In the genomic region with DNA sequence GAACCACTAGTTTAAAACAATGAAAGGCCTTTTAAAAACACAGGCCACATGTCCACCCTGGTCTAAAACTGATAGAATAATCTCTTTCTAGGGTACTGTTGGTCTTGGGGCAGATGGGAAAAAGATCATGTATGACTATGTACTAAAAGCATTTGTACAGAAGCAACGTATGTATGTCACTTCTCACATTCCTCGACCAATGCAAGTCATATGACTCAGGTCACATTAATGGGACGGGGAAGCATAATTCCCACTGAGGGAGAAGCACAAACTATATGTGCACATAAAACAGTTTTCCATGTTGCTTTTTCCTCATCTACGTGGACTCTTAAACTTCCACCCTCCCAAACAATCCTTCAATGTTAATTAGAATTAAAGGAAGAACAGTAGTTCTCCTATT, we compare ENCODE assay signal across 20 cellular contexts. TPM values are rescaled to one million over a fixed set of nuclear protein-coding genes. Genes with fewer than 3 reads are reported as not detected.
DNase-seq lines count a peak whose midpoint lies in the region; ATAC-seq and TF ChIP-seq lines count a peak whose summit lies in the region.
"Had no signal": no experiment of that assay in that cellular context is flagged by ENCODE, and none has a peak within 500 bp of the region (broad histone marks: within the 10 kb centered on the region; RNA-seq: fewer than 3 reads in every experiment).

No MANE protein-coding gene starts in this region.

- H3K4me3 ChIP-seq in IMR-90 (ENCODE audit: insufficient read depth, low read depth, low read length) (no peak overlapping the region), fibroblast of mammary gland (ENCODE audit: control insufficient read depth, low read depth, low read length) (no peak overlapping the region), retinal pigment epithelial cell (ENCODE audit: low read length) (no peak overlapping the region)
- H3K4me3 ChIP-seq: A549, MG63 had no signal

- no peak overlapping the region for H3K56ac ChIP-seq in IMR-90 (ENCODE audit: extremely low read depth, insufficient read depth, low read length)

- no peaks in the 10 kb centered on the region for H3K79me1 ChIP-seq in IMR-90 (ENCODE audit: low read depth in 1 of 2, low read length in 2 of 2)

- no peak overlapping the region for H3K27ac ChIP-seq in IMR-90 (ENCODE audit: insufficient read depth, low read length)
- H3K27ac ChIP-seq: A549, C4-2B, KMS-11 had no signal

- H3K4me1 Mint-ChIP-seq in MCF 10A (ENCODE audit: insufficient read depth, unreplicated experiment), result no peaks in the 10 kb centered on the region
- H3K4me1 Mint-ChIP-seq: H9 had no signal

- no peak overlapping the region for H4K91ac ChIP-seq in IMR-90 (ENCODE audit: insufficient read depth, low read depth, low read length)

- no peaks in the 10 kb centered on the region for H3K27me3 ChIP-seq in IMR-90 (ENCODE audit: control insufficient read depth, insufficient read depth, low read length)
- H3K27me3 ChIP-seq: MG63 had no signal

- H4K20me1 ChIP-seq in IMR-90 (ENCODE audit: insufficient read depth, low read length), result no peaks in the 10 kb centered on the region

- H3K36me3 Mint-ChIP-seq in MCF 10A (ENCODE audit: insufficient read depth, unreplicated experiment), result peaks cover 10% of the 10 kb centered on the region

- H2BK5ac ChIP-seq in IMR-90 (ENCODE audit: low read depth, low read length, poor library complexity, severe bottlenecking), result no peak overlapping the region

- intact Hi-C loops in IMR-90 (cut with micrococcal nuclease) (loop anchor here (5.0 kb wide), 1 partner anchor 37 kb away; no protein-coding TSS in a partner anchor), MCF 10A (cut with micrococcal nuclease) (no loop called here)

- no peak overlapping the region for H2BK20ac ChIP-seq in IMR-90 (ENCODE audit: low read depth, low read length)

- H3K14ac ChIP-seq in IMR-90 (replicated peaks; ENCODE audit: low read depth, low read length), result 0 out of 2 replicates have a peak overlapping the region, but pooled peaks have one; percentile 44

- no peak overlapping the region for H2BK120ac ChIP-seq in IMR-90 (ENCODE audit: low read depth, low read length)

- H3K9me3 ChIP-seq in IMR-90 (ENCODE audit: control insufficient read depth, insufficient read depth, low read length), result no peaks in the 10 kb centered on the region
- H3K9me3 ChIP-seq: A549, MG63 had no signal

- POLR2A ChIA-PET in IMR-90 (lab: Charles Lee; ENCODE audit: unreplicated experiment) (no interaction called here), MCF 10A (lab: Yijun Ruan, JAX) (no interaction called here)

- no peaks in the 10 kb centered on the region for H3K9me1 ChIP-seq in IMR-90 (ENCODE audit: insufficient read depth, low read length)

- H2AK9ac ChIP-seq in IMR-90 (replicated peaks; ENCODE audit: low read depth, low read length, poor library complexity), result no peak overlapping the region

- no peak for TF ChIP-seq CTCF in IMR-90 (conservative IDR thresholded peaks at IDR 0.05; ENCODE audit: low read depth, low read length)
- TF ChIP-seq CTCF in fibroblast of mammary gland (conservative IDR thresholded peaks at IDR 0.05; ENCODE audit: control insufficient read depth, insufficient read depth, low read depth, low read length), result no peak
- TF ChIP-seq CTCF in retinal pigment epithelial cell (conservative IDR thresholded peaks at IDR 0.05; ENCODE audit: low read depth, low read length), result no peak
- no peak for TF ChIP-seq CTCF in MCF 10A (IDR thresholded peaks at IDR 0.05; ENCODE audit: unreplicated experiment)

- H3K27ac Mint-ChIP-seq in MCF 10A (ENCODE audit: low read depth, unreplicated experiment), result no peak overlapping the region

- H3K18ac ChIP-seq in IMR-90 (ENCODE audit: low read depth, low read length), result no peak overlapping the region

- no peak overlapping the region; a peak in 1 of 4 replicates for H4K8ac ChIP-seq in IMR-90 (ENCODE audit: low read depth in 2 of 2, low read length in 2 of 2)

- peak; percentile 17; the same call in 1 of the 2 replicates for ATAC-seq in IMR-90 (ENCODE audit: low read depth)
- no peak for ATAC-seq in HG03159 (IDR thresholded peaks at IDR 0.05; ENCODE audit: unreplicated experiment)
- ATAC-seq: A549, HepG2 had no signal

- no peak overlapping the region for H3K4me3 Mint-ChIP-seq in MCF 10A (ENCODE audit: unreplicated experiment)
- H3K4me3 Mint-ChIP-seq: H9 had no signal

- no peak overlapping the region for H3K9ac ChIP-seq in IMR-90 (ENCODE audit: low read depth, low read length)
- H3K9ac ChIP-seq: KMS-11 had no signal

- no peak overlapping the region; the same call in 1 of the 2 replicates for H3K4ac ChIP-seq in IMR-90 (ENCODE audit: low read depth, low read length)

- no peaks in the 10 kb centered on the region; the same call in 1 of the 2 replicates for H3K4me1 ChIP-seq in IMR-90 (ENCODE audit: control insufficient read depth, insufficient read depth, low read length)
- H3K4me1 ChIP-seq: A549 had no signal

- no peak for TF ChIP-seq POLR2A in IMR-90 (IDR thresholded peaks at IDR 0.05; ENCODE audit: low read depth, low read length)

- peak; percentile 74 for DNase-seq in EL
- DNase-seq in IMR-90, result peak; percentile 60
- DNase-seq in fibroblast of mammary gland (ENCODE audit: low read depth), result peak; percentile 15
- DNase-seq in retinal pigment epithelial cell (ENCODE audit: low read depth), result peak; percentile 16
- DNase-seq in ureter (ENCODE audit: low spot score), result no peak
- no peak for DNase-seq in MCF 10A (ENCODE audit: unreplicated experiment)
- DNase-seq in NCI-H187 (lab: John Stamatoyannopoulos, UW), result no peak
- DNase-seq: COR-L47, H9, MG63, NCI-H1105, NCI-H1694 treated with DMSO at 0.1 percent for 48 hours, NCI-H345, NCI-H526 treated with DMSO at 0.1 percent for 48 hours, RPMI8226 had no signal

- no peak overlapping the region for H4K5ac ChIP-seq in IMR-90 (ENCODE audit: low read depth, low read length)

- H3K36me3 ChIP-seq in IMR-90 (ENCODE audit: control insufficient read depth, insufficient read depth, low read length), result no peaks in the 10 kb centered on the region
- H3K36me3 ChIP-seq: MG63 had no signal

- H3K9me3 Mint-ChIP-seq in MCF 10A (ENCODE audit: unreplicated experiment), result no peaks in the 10 kb centered on the region
- H3K9me3 Mint-ChIP-seq: H9 had no signal

- no peak overlapping the region for H3K4me2 ChIP-seq in IMR-90 (ENCODE audit: low read depth, low read length)
- H3K4me2 ChIP-seq: A549, KMS-11 had no signal

- no peak overlapping the region for H2AK5ac ChIP-seq in IMR-90 (ENCODE audit: low read depth, low read length)

- WGBS in IMR-90 (ENCODE audit: extremely low coverage in 2 of 2, insufficient read length in 1 of 2), 2 experiments, result no CpG with 5 or more reads among the region's 4 CpGs

- dilution Hi-C loops in IMR-90 (cut with HindIII; ENCODE audit: low sequenced_read_pairs, unreplicated experiment), result no loop called here

- in situ Hi-C loops in IMR-90 (cut with MboI; ENCODE audit: low sequenced_read_pairs), result no loop called here

- H3K23ac ChIP-seq in IMR-90 (ENCODE audit: low read depth, low read length), result no peak overlapping the region; the same call in 1 of the 2 replicates

- BruUV-seq in IMR-90 (replicated peaks; lab: Mats Ljungman, UMichigan) (no TSS peak), MCF 10A (replicated peaks; lab: Mats Ljungman, UMichigan) (no TSS peak)

- H2BK15ac ChIP-seq in IMR-90 (ENCODE audit: low read depth, low read length), result no peak overlapping the region

- no peaks in the 10 kb centered on the region for H3K27me3 Mint-ChIP-seq in MCF 10A (ENCODE audit: insufficient read depth, unreplicated experiment)

- no peak overlapping the region for H2AFZ ChIP-seq in IMR-90 (replicated peaks; ENCODE audit: low read length, poor library complexity)

- TF ChIP-seq RAD21 in IMR-90 (IDR thresholded peaks at IDR 0.05; ENCODE audit: low read length), result no peak

- CTCF ChIA-PET in IMR-90 (lab: Yijun Ruan, JAX) (no interaction called here), MCF 10A (lab: Yijun Ruan, JAX) (no interaction called here)

TF ChIP-seq in IMR-90, 13 proteins besides CTCF, POLR2A, EP300 and RAD21:
- no peak for TF ChIP-seq CEBPB (IDR thresholded peaks at IDR 0.05; ENCODE audit: low read depth, low read length)
- TF ChIP-seq NFE2L2 (IDR thresholded peaks at IDR 0.05; ENCODE audit: low read depth, low read length), result no peak
- TF ChIP-seq, protein P1, sequence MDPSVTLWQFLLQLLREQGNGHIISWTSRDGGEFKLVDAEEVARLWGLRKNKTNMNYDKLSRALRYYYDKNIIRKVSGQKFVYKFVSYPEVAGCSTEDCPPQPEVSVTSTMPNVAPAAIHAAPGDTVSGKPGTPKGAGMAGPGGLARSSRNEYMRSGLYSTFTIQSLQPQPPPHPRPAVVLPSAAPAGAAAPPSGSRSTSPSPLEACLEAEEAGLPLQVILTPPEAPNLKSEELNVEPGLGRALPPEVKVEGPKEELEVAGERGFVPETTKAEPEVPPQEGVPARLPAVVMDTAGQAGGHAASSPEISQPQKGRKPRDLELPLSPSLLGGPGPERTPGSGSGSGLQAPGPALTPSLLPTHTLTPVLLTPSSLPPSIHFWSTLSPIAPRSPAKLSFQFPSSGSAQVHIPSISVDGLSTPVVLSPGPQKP (IDR thresholded peaks at IDR 0.05; ENCODE audit: borderline replicate concordance, low read depth, low read length), result no peak
- no peak for TF ChIP-seq RCOR1 (IDR thresholded peaks at IDR 0.05; ENCODE audit: insufficient replicate concordance, low read length)
- no peak for TF ChIP-seq MAFK (IDR thresholded peaks at IDR 0.05; ENCODE audit: low read depth, low read length)
- TF ChIP-seq SMC3 (IDR thresholded peaks at IDR 0.05; ENCODE audit: low read depth, low read length), result no peak
- no peak for TF ChIP-seq MXI1 (IDR thresholded peaks at IDR 0.05; ENCODE audit: borderline replicate concordance, low read depth, low read length)
- TF ChIP-seq FOS (IDR thresholded peaks at IDR 0.05; ENCODE audit: low read depth, low read length), result no peak
- TF ChIP-seq, protein P2, sequence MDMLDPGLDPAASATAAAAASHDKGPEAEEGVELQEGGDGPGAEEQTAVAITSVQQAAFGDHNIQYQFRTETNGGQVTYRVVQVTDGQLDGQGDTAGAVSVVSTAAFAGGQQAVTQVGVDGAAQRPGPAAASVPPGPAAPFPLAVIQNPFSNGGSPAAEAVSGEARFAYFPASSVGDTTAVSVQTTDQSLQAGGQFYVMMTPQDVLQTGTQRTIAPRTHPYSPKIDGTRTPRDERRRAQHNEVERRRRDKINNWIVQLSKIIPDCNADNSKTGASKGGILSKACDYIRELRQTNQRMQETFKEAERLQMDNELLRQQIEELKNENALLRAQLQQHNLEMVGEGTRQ (IDR thresholded peaks at IDR 0.05; ENCODE audit: low read depth, low read length), result no peak
- TF ChIP-seq RFX5 (IDR thresholded peaks at IDR 0.05; ENCODE audit: low read depth, low read length), result no peak

RNA-seq across cellular contexts. Expression of a gene that starts 32.2 kb away (rescaled TPM):
- total RNA-seq in IMR-90 (2012; rRNA removed) (5.6 and 5.9 TPM in 2 replicates), ureter (20.9 TPM), MCF 10A (2022) (4.2 and 4.5 TPM in 2 replicates)
- polyA plus RNA-seq in IMR-90 (2012; rRNA removed), result 3.2 and 3.3 TPM in 2 replicates
- polyA plus RNA-seq in IMR-90 (2012; cell fraction: cytosol; rRNA removed), result 2.8 and 3.4 TPM in 2 replicates
- polyA plus RNA-seq in IMR-90 (2012; cell fraction: nucleus; rRNA removed; ENCODE audit: low replicate concordance), result 4.3 and 7.5 TPM in 2 replicates

Comparison
In these comparisons a context has a peak if more than half of its experiments do, and no peak if none do; other contexts are left out.
1. DNase-seq: peak in EL (single experiment), IMR-90 (single experiment), fibroblast of mammary gland (single experiment) and retinal pigment epithelial cell (single experiment); none in ureter (single experiment), MCF 10A (single experiment) and NCI-H187 (0 of 2).